14 cellular contexts compared by ENCODE assay signal in genomic region chr7:12066561-12066960, GRCh38.
DNase-seq lines count a peak whose midpoint lies in the region; ATAC-seq and TF ChIP-seq lines count a peak whose summit lies in the region.
"Had no signal": no experiment of that assay in that cellular context is flagged by ENCODE, and none has a peak within 500 bp of the region (broad histone marks: within the 10 kb centered on the region; RNA-seq: fewer than 3 reads in every experiment).

No MANE protein-coding gene starts in this region.

- intact Hi-C loops in mammary epithelial cell (cut with micrococcal nuclease), result loop anchor here (2.0 kb wide), 2 partner anchors 234 to 424 kb away; partner anchors contain the start of gene THSD7A

- no peak overlapping the region for H3K9ac ChIP-seq in mammary epithelial cell (ENCODE audit: insufficient read depth, low read length)

- no peaks in the 10 kb centered on the region for H3K27me3 ChIP-seq in mammary epithelial cell (ENCODE audit: insufficient read depth, low read length)

- H3K9me3 ChIP-seq in mammary epithelial cell (replicated peaks; ENCODE audit: insufficient read depth, low read length), result no peaks in the 10 kb centered on the region
- H3K9me3 ChIP-seq: thoracic aorta had no signal

- peak overlapping the region; percentile 39 for H3K27ac ChIP-seq in mammary epithelial cell (ENCODE audit: insufficient read depth, low read depth, low read length)
- H3K27ac ChIP-seq: thoracic aorta had no signal

- H3K36me3 ChIP-seq in mammary epithelial cell (ENCODE audit: insufficient read depth, low read length), result no peaks in the 10 kb centered on the region
- H3K36me3 ChIP-seq: thoracic aorta had no signal

- BruUV-seq in mammary epithelial cell (replicated peaks; lab: Mats Ljungman, UMichigan), result no TSS peak

- H2AFZ ChIP-seq in mammary epithelial cell (ENCODE audit: low read depth, low read length), result no peak overlapping the region

- CTCF ChIA-PET in mammary epithelial cell (lab: Charles Lee; ENCODE audit: low non-redundant PET), result interaction anchor here (0.9 kb wide), 1 partner anchor 16 kb away, joined by 3 read pairs; no protein-coding TSS in a partner anchor

- 79% methylated on average over 3 of the region's 3 CpGs for WGBS in mammary epithelial cell (ENCODE audit: low coverage, missing lambda C conversion rate)

- dilution Hi-C loops in mammary epithelial cell (cut with HindIII; ENCODE audit: low sequenced_read_pairs), result no loop called here

- ATAC-seq in GM21619 (IDR thresholded peaks at IDR 0.05; ENCODE audit: unreplicated experiment), result no peak
- ATAC-seq in HG03045 (IDR thresholded peaks at IDR 0.05; ENCODE audit: unreplicated experiment), result no peak

- no peak overlapping the region for H3K4me2 ChIP-seq in mammary epithelial cell (ENCODE audit: insufficient read depth, low read depth, low read length)

- no peak for TF ChIP-seq CTCF in mammary epithelial cell (conservative IDR thresholded peaks at IDR 0.05 in 1 of 2, IDR thresholded peaks at IDR 0.05 in 1 of 2; ENCODE audit: extremely low read depth in 1 of 2, insufficient read depth in 1 of 2, low read depth in 1 of 2, low read length in 2 of 2)

- no peaks in the 10 kb centered on the region for H3K79me2 ChIP-seq in mammary epithelial cell (ENCODE audit: insufficient read depth, low read length)

- in situ Hi-C loops in mammary epithelial cell (cut with MboI; ENCODE audit: low sequenced_read_pairs in 2 of 2), result loop anchor here (5.0 to 25.0 kb wide), 3 partner anchors 256 to 421 kb away; no protein-coding TSS in a partner anchor

- H3K4me3 ChIP-seq in mammary epithelial cell (replicated peaks in 1 of 3; ENCODE audit: insufficient read depth in 1 of 3, low read depth in 2 of 3, low read length in 3 of 3), result no peak overlapping the region
- H3K4me3 ChIP-seq: thoracic aorta had no signal

- no peaks in the 10 kb centered on the region for H3K4me1 ChIP-seq in mammary epithelial cell (ENCODE audit: insufficient read depth, low read length)

- DNase-seq in NCI-H2107 treated with DMSO at 0.1 percent for 48 hours (lab: John Stamatoyannopoulos, UW; ENCODE audit: unreplicated experiment) (peak; percentile 28), NCI-H2107 (lab: John Stamatoyannopoulos, UW) (no peak), LHCN-M2 (ENCODE audit: low read depth) (peak; percentile 15), mammary epithelial cell (peak; percentile 71), renal cortical epithelial cell (ENCODE audit: low read depth) (peak; percentile 83)
- no peak for DNase-seq in stimulated activated naive CD4-positive, alpha-beta T cell (lab: John Stamatoyannopoulos, UW)
- DNase-seq: 8988T; activated CD8-positive, alpha-beta memory T cell treated with anti-CD3 and anti-CD28 coated beads, Interleukin-2, amount 10 ng/mL, durations not matched to agents 7 days and 5 days; central memory CD4-positive, alpha-beta T cell; glutamatergic neuron; NCI-H187 treated with DMSO at 0.1 percent for 48 hours had no signal

- H4K20me1 ChIP-seq in mammary epithelial cell (ENCODE audit: insufficient read depth, low read length), result no peaks in the 10 kb centered on the region

Comparison
In these comparisons a context has a peak if more than half of its experiments do, and no peak if none do; other contexts are left out.
1. DNase-seq: peak in NCI-H2107 treated with DMSO at 0.1 percent for 48 hours (single experiment), LHCN-M2 (single experiment), mammary epithelial cell (single experiment) and renal cortical epithelial cell (single experiment); none in NCI-H2107 (single experiment) and stimulated activated naive CD4-positive, alpha-beta T cell (0 of 6).